ENCODE assay signal across 16 cellular contexts in the genomic region with DNA sequence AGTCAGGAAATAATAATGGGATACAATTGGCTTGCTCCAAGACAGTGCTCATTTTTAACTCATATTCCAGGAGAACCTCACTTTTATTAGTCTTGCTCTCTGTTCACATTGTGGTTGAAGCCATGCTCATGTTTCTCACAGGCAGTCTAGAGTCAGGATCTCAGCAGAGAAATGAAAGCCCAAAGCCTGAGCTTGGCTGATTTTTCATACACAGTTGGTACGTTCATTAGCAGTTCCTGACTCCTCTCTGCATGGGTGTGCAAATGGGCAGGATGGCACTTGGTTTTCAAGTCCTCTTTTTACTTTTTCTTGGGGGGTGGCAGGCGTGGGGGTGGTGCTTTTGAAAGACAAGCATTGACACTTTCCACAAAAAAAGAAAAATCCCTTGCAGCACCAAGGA. TPM values are rescaled to one million over a fixed set of nuclear protein-coding genes. Genes with fewer than 3 reads are reported as not detected.
A peak's percentile ranks its signal among the peaks of the same experiment; 100 is the strongest.
DNase-seq lines count a peak whose midpoint lies in the region; ATAC-seq and TF ChIP-seq lines count a peak whose summit lies in the region.
"Had no signal": no experiment of that assay in that cellular context is flagged by ENCODE, and none has a peak within 500 bp of the region (broad histone marks: within the 10 kb centered on the region; RNA-seq: fewer than 3 reads in every experiment).

No MANE protein-coding gene starts in this region.

- no peak overlapping the region for H3K4me3 ChIP-seq in IMR-90 (ENCODE audit: insufficient read depth, low read depth, low read length)
- no peak overlapping the region for H3K4me3 ChIP-seq in mesendoderm (ENCODE audit: low read length)
- H3K4me3 ChIP-seq: BLaER1 treated with 17β-estradiol and CSF1 and Interleukin-3, amounts not matched to agents 10 nM and 100 nM; K562 had no signal

- H3K79me1 ChIP-seq in IMR-90 (ENCODE audit: low read depth in 1 of 2, low read length in 2 of 2) (no peaks in the 10 kb centered on the region), mesendoderm (ENCODE audit: low read length) (no peaks in the 10 kb centered on the region)

- POLR2A ChIA-PET in IMR-90 (lab: Charles Lee; ENCODE audit: unreplicated experiment), result no interaction called here

- H2BK15ac ChIP-seq in IMR-90 (ENCODE audit: low read depth, low read length), result no peak overlapping the region
- no peak overlapping the region for H2BK15ac ChIP-seq in mesendoderm (replicated peaks; ENCODE audit: low read depth)

- in situ Hi-C loops in IMR-90 (cut with MboI; ENCODE audit: low sequenced_read_pairs), result no loop called here

- H3K56ac ChIP-seq in IMR-90 (ENCODE audit: extremely low read depth, insufficient read depth, low read length) (no peak overlapping the region), mesendoderm (ENCODE audit: low read length) (peak overlapping the region; percentile 40)

- no peak overlapping the region for H3K9ac ChIP-seq in IMR-90 (ENCODE audit: low read depth, low read length)
- H3K9ac ChIP-seq in mesendoderm (ENCODE audit: low read length), result no peak overlapping the region
- H3K9ac ChIP-seq: BLaER1 treated with 17β-estradiol and CSF1 and Interleukin-3, amounts not matched to agents 10 nM and 100 nM had no signal

- 0 out of 2 replicates have a peak overlapping the region, but pooled peaks have one; percentile 17 for H2BK20ac ChIP-seq in IMR-90 (ENCODE audit: low read depth, low read length)

- no peak overlapping the region for H2AK5ac ChIP-seq in IMR-90 (ENCODE audit: low read depth, low read length)
- H2AK5ac ChIP-seq in mesendoderm (ENCODE audit: low read length), result no peak overlapping the region

- dilution Hi-C loops in IMR-90 (cut with HindIII; ENCODE audit: low sequenced_read_pairs, unreplicated experiment), result no loop called here

- WGBS in IMR-90 (ENCODE audit: extremely low coverage in 2 of 2, insufficient read length in 1 of 2), 2 experiments, result no CpG with 5 or more reads among the region's 2 CpGs
- WGBS in mesendoderm (ENCODE audit: extremely low coverage, insufficient coverage, low lambda C conversion rate), result no CpG with 5 or more reads among the region's 2 CpGs

- H3K23ac ChIP-seq in IMR-90 (ENCODE audit: low read depth, low read length), result no peak overlapping the region
- no peak overlapping the region for H3K23ac ChIP-seq in mesendoderm (ENCODE audit: low read length)

- no peak overlapping the region for H2AK9ac ChIP-seq in IMR-90 (replicated peaks; ENCODE audit: low read depth, low read length, poor library complexity)

- H3K27me3 ChIP-seq in IMR-90 (ENCODE audit: control insufficient read depth, insufficient read depth, low read length), result no peaks in the 10 kb centered on the region
- H3K27me3 ChIP-seq in mesendoderm (ENCODE audit: insufficient read depth, low read length, poor library complexity), result no peaks in the 10 kb centered on the region
- H3K27me3 ChIP-seq: BLaER1 treated with 17β-estradiol and CSF1 and Interleukin-3, amounts not matched to agents 10 nM and 100 nM had no signal

- H3K27ac ChIP-seq in IMR-90 (ENCODE audit: insufficient read depth, low read length) (no peak overlapping the region), mesendoderm (ENCODE audit: low read depth, low read length) (no peak overlapping the region)
- H3K27ac ChIP-seq: BLaER1 treated with 17β-estradiol and CSF1 and Interleukin-3, amounts not matched to agents 10 nM and 100 nM had no signal

- no peak overlapping the region for H2AFZ ChIP-seq in IMR-90 (replicated peaks; ENCODE audit: low read length, poor library complexity)

- H3K4me1 ChIP-seq in IMR-90 (ENCODE audit: control insufficient read depth, insufficient read depth, low read length), result peaks cover 7% of the 10 kb centered on the region
- peaks cover 24% of the 10 kb centered on the region for H3K4me1 ChIP-seq in mesendoderm (ENCODE audit: control insufficient read depth, low read depth, low read length)

- intact Hi-C loops in IMR-90 (cut with micrococcal nuclease), result loop anchor here (5.0 kb wide), 1 partner anchor 39 kb away; no protein-coding TSS in a partner anchor

- no peak overlapping the region for H3K4ac ChIP-seq in IMR-90 (ENCODE audit: low read depth, low read length)
- H3K4ac ChIP-seq in mesendoderm (ENCODE audit: low read depth, low read length), result no peak overlapping the region

- H3K18ac ChIP-seq in IMR-90 (ENCODE audit: low read depth, low read length) (no peak overlapping the region), mesendoderm (ENCODE audit: low read length) (peak overlapping the region; percentile 1)

- H4K91ac ChIP-seq in IMR-90 (ENCODE audit: insufficient read depth, low read depth, low read length), result no peak overlapping the region

- CTCF ChIA-PET in IMR-90 (lab: Yijun Ruan, JAX), result interaction anchor here (0.6 to 1.9 kb wide), 2 partner anchors 32 to 251 kb away, joined by 3 to 4 read pairs; no protein-coding TSS in a partner anchor

- no peaks in the 10 kb centered on the region for H3K79me2 ChIP-seq in mesendoderm (ENCODE audit: control insufficient read depth, insufficient read depth, low read length)

- no peaks in the 10 kb centered on the region for H3K9me3 ChIP-seq in IMR-90 (ENCODE audit: control insufficient read depth, insufficient read depth, low read length)
- H3K9me3 ChIP-seq: BLaER1 treated with 17β-estradiol and CSF1 and Interleukin-3, amounts not matched to agents 10 nM and 100 nM had no signal

- H2BK5ac ChIP-seq in IMR-90 (ENCODE audit: low read depth, low read length, poor library complexity, severe bottlenecking) (no peak overlapping the region), mesendoderm (ENCODE audit: low read length) (no peak overlapping the region)

- H4K5ac ChIP-seq in IMR-90 (ENCODE audit: low read depth, low read length), result no peak overlapping the region
- H4K5ac ChIP-seq in mesendoderm (ENCODE audit: low read length), result no peak overlapping the region

- no peak for TF ChIP-seq RAD21 in IMR-90 (IDR thresholded peaks at IDR 0.05; ENCODE audit: low read length)

- DNase-seq in IMR-90 (no peak), cerebellar cortex (ENCODE audit: low spot score) (peak; percentile 63), mesendoderm (no peak), ecto neural progenitor cell (ENCODE audit: low spot score) (no peak), SW 1271 (lab: John Stamatoyannopoulos, UW) (no peak)
- DNase-seq: Calu3; CD8-positive, alpha-beta T cell; DMS53; DND-41; EL; H9 had no signal

- no peak overlapping the region for H4K8ac ChIP-seq in IMR-90 (ENCODE audit: low read depth in 2 of 2, low read length in 2 of 2)
- H4K8ac ChIP-seq in mesendoderm (ENCODE audit: low read depth, low read length), result no peak overlapping the region

- BruUV-seq in IMR-90 (replicated peaks; lab: Mats Ljungman, UMichigan), result no TSS peak

- no peak for ATAC-seq in IMR-90 (ENCODE audit: low read depth)
- no peak for ATAC-seq in HG02840 (IDR thresholded peaks at IDR 0.05; ENCODE audit: low FRiP score, unreplicated experiment)
- ATAC-seq in GM21529 (IDR thresholded peaks at IDR 0.05; ENCODE audit: unreplicated experiment), result no peak
- ATAC-seq: CD8-positive, alpha-beta T cell; K562 had no signal

- H3K14ac ChIP-seq in IMR-90 (replicated peaks; ENCODE audit: low read depth, low read length), result no peak overlapping the region

- peaks cover 7% of the 10 kb centered on the region for H3K9me1 ChIP-seq in IMR-90 (ENCODE audit: insufficient read depth, low read length)

- TF ChIP-seq CTCF in IMR-90 (conservative IDR thresholded peaks at IDR 0.05; ENCODE audit: low read depth, low read length), result no peak

- TF ChIP-seq POLR2A in IMR-90 (IDR thresholded peaks at IDR 0.05; ENCODE audit: low read depth, low read length), result no peak

- H3K36me3 ChIP-seq in IMR-90 (ENCODE audit: control insufficient read depth, insufficient read depth, low read length) (no peaks in the 10 kb centered on the region), mesendoderm (ENCODE audit: control insufficient read depth, insufficient read depth, low read length) (no peaks in the 10 kb centered on the region)
- H3K36me3 ChIP-seq: BLaER1 treated with 17β-estradiol and CSF1 and Interleukin-3, amounts not matched to agents 10 nM and 100 nM had no signal

- H3K4me2 ChIP-seq in IMR-90 (ENCODE audit: low read depth, low read length) (no peak overlapping the region), mesendoderm (ENCODE audit: low read length) (no peak overlapping the region)

- H4K20me1 ChIP-seq in IMR-90 (ENCODE audit: insufficient read depth, low read length), result no peaks in the 10 kb centered on the region
- H4K20me1 ChIP-seq: BLaER1 treated with 17β-estradiol and CSF1 and Interleukin-3, amounts not matched to agents 10 nM and 100 nM had no signal

- no peak overlapping the region for H2BK120ac ChIP-seq in IMR-90 (ENCODE audit: low read depth, low read length)
- H2BK120ac ChIP-seq in mesendoderm (ENCODE audit: low read depth, low read length), result no peak overlapping the region

TF ChIP-seq in IMR-90, 13 proteins besides CTCF, POLR2A, EP300 and RAD21:
- TF ChIP-seq MAZ (IDR thresholded peaks at IDR 0.05; ENCODE audit: borderline replicate concordance, low read depth, low read length) (no peak), MXI1 (IDR thresholded peaks at IDR 0.05; ENCODE audit: borderline replicate concordance, low read depth, low read length) (no peak), SMC3 (IDR thresholded peaks at IDR 0.05; ENCODE audit: low read depth, low read length) (no peak), MAFK (IDR thresholded peaks at IDR 0.05; ENCODE audit: low read depth, low read length) (no peak)
TF ChIP-seq in IMR-90: peak in this region for 0.

RNA-seq across cellular contexts. Expression of a gene that starts 56.0 kb away (rescaled TPM):
- 25.3 and 28.5 TPM in 2 replicates for total RNA-seq in IMR-90 (2012; rRNA removed)
- polyA plus RNA-seq in IMR-90 (2012; rRNA removed), result 23.1 and 24.1 TPM in 2 replicates
- polyA plus RNA-seq in IMR-90 (2012; cell fraction: cytosol; rRNA removed), result 5.1 and 8.5 TPM in 2 replicates
- 33.0 and 75.4 TPM in 2 replicates for polyA plus RNA-seq in IMR-90 (2012; cell fraction: nucleus; rRNA removed; ENCODE audit: low replicate concordance)
- polyA plus RNA-seq in mesendoderm (2013, experiment 1 of 2), result 44.5 TPM
- 41.8 TPM for polyA plus RNA-seq in mesendoderm (2013, experiment 2 of 2)
- total RNA-seq: HT-29 had no signal
